In genomic region chr5:97071101-97071500, GRCh38 we compare ENCODE assay signal across 13 cellular contexts.
DNase-seq lines count a peak whose midpoint lies in the region; ATAC-seq and TF ChIP-seq lines count a peak whose summit lies in the region.
"Had no signal": no experiment of that assay in that cellular context is flagged by ENCODE, and none has a peak within 500 bp of the region (broad histone marks: within the 10 kb centered on the region; RNA-seq: fewer than 3 reads in every experiment).

No MANE protein-coding gene starts in this region.

- TF ChIP-seq CTCF in left ventricle myocardium inferior (IDR thresholded peaks at IDR 0.05; ENCODE audit: borderline replicate concordance) = no peak

- H3K27me3 ChIP-seq in adipocyte (replicated peaks; ENCODE audit: control insufficient read depth, insufficient read depth, low read length) (no peaks in the 10 kb centered on the region), left ventricle myocardium inferior (ENCODE audit: low read depth) (no peaks in the 10 kb centered on the region)
- H3K27me3 ChIP-seq: brain microvascular endothelial cell had no signal

- H3K36me3 ChIP-seq in adipocyte (ENCODE audit: control insufficient read depth, insufficient read depth, low read length, severe bottlenecking) (no peaks in the 10 kb centered on the region), left ventricle myocardium inferior (no peaks in the 10 kb centered on the region)
- H3K36me3 ChIP-seq: brain microvascular endothelial cell had no signal

- no peaks in the 10 kb centered on the region for H3K9me3 ChIP-seq in adipocyte (ENCODE audit: control insufficient read depth, low read length)
- H3K9me3 ChIP-seq in left ventricle myocardium inferior (replicated peaks) = no peaks in the 10 kb centered on the region

- intact Hi-C loops in left ventricle myocardium inferior (cut with micrococcal nuclease) = no loop called here

- H3K4me1 ChIP-seq in adipocyte (ENCODE audit: control insufficient read depth, insufficient read depth, low read length) (peaks cover 8% of the 10 kb centered on the region), left ventricle myocardium inferior (peaks cover 5% of the 10 kb centered on the region)

- H3K27ac ChIP-seq in left ventricle myocardium inferior (replicated peaks) = no peak overlapping the region
- H3K27ac ChIP-seq: brain microvascular endothelial cell had no signal

- peak; percentile 73 for DNase-seq in H4 (ENCODE audit: low spot score)
- DNase-seq in adipocyte (ENCODE audit: low read depth) = no peak
- DNase-seq in iris pigment epithelial cell (ENCODE audit: low read depth) = peak; percentile 20
- DNase-seq in superior temporal gyrus (ENCODE audit: extremely low spot score) = peak; percentile 65
- no peak for DNase-seq in left ventricle myocardium inferior
- DNase-seq in HT-29 (ENCODE audit: low spot score) = no peak
- DNase-seq in NCI-H526 (lab: John Stamatoyannopoulos, UW) = no peak
- DNase-seq: activated CD8-positive, alpha-beta memory T cell treated with anti-CD3 and anti-CD28 coated beads, Interleukin-2, amount 50 U/mL, for 4 hours; brain microvascular endothelial cell; DMS53; NCI-H82; retina had no signal

- H3K4me3 ChIP-seq in adipocyte (ENCODE audit: low read length) (peak overlapping the region; percentile 30), left ventricle myocardium inferior (no peak overlapping the region)

- no peak overlapping the region for H3K9ac ChIP-seq in adipocyte (ENCODE audit: low read length)

- ATAC-seq in HG03565 (IDR thresholded peaks at IDR 0.05; ENCODE audit: unreplicated experiment) = no peak

Comparison
In these comparisons a context has a peak if more than half of its experiments do, and no peak if none do; other contexts are left out.
1. DNase-seq: peak in H4 (single experiment), iris pigment epithelial cell (single experiment) and superior temporal gyrus (single experiment); none in adipocyte (single experiment), left ventricle myocardium inferior (single experiment), HT-29 (single experiment) and NCI-H526 (0 of 2).